1 cellular context compared by ENCODE assay signal in the genomic region with DNA sequence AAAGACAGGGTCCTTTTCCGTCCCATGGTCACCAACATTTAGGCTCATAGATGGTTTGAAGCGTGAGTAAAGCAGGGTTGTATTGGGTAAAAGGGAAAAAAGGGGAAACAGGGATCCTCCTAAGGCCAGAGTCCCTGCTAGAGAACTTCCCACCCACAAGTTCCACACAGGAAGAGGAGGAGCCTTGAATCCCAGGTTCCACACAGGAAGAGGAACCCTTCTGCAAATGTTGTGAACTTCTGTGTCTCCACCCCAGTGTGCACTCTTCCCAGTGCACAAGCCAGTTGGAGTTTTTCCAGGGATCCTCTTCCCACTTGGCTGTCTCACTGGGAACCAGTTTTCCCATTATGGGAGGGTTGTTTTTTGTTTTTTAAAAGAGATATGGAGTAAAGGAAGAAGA.
TF ChIP-seq lines count a peak whose summit lies in the region.

No MANE protein-coding gene starts in this region.

TF ChIP-seq in IMR-90, 13 proteins besides CTCF, POLR2A, EP300 and RAD21:
- TF ChIP-seq NFE2L2 (IDR thresholded peaks at IDR 0.05; ENCODE audit: low read depth, low read length) (no peak), CHD1 (IDR thresholded peaks at IDR 0.05; ENCODE audit: low read depth, low read length) (no peak), RCOR1 (IDR thresholded peaks at IDR 0.05; ENCODE audit: insufficient replicate concordance, low read length) (no peak), BHLHE40 (IDR thresholded peaks at IDR 0.05; ENCODE audit: low read depth, low read length) (no peak), MAFK (IDR thresholded peaks at IDR 0.05; ENCODE audit: low read depth, low read length) (no peak), CEBPB (IDR thresholded peaks at IDR 0.05; ENCODE audit: low read depth, low read length) (no peak), USF2 (IDR thresholded peaks at IDR 0.05; ENCODE audit: low read depth, low read length) (no peak), SMC3 (IDR thresholded peaks at IDR 0.05; ENCODE audit: low read depth, low read length) (no peak), MAZ (IDR thresholded peaks at IDR 0.05; ENCODE audit: borderline replicate concordance, low read depth, low read length) (no peak), MXI1 (IDR thresholded peaks at IDR 0.05; ENCODE audit: borderline replicate concordance, low read depth, low read length) (no peak), RFX5 (IDR thresholded peaks at IDR 0.05; ENCODE audit: low read depth, low read length) (no peak), FOS (IDR thresholded peaks at IDR 0.05; ENCODE audit: low read depth, low read length) (no peak)
- TF ChIP-seq, protein P1, sequence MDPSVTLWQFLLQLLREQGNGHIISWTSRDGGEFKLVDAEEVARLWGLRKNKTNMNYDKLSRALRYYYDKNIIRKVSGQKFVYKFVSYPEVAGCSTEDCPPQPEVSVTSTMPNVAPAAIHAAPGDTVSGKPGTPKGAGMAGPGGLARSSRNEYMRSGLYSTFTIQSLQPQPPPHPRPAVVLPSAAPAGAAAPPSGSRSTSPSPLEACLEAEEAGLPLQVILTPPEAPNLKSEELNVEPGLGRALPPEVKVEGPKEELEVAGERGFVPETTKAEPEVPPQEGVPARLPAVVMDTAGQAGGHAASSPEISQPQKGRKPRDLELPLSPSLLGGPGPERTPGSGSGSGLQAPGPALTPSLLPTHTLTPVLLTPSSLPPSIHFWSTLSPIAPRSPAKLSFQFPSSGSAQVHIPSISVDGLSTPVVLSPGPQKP (IDR thresholded peaks at IDR 0.05; ENCODE audit: borderline replicate concordance, low read depth, low read length) = no peak
